18 cellular contexts compared by ENCODE assay signal in genomic region chr15:40976819-40977218, GRCh38. TPM values are rescaled to one million over a fixed set of nuclear protein-coding genes. Genes with fewer than 3 reads are reported as not detected.
DNase-seq lines count a peak whose midpoint lies in the region; ATAC-seq and TF ChIP-seq lines count a peak whose summit lies in the region.
"Had no signal": no experiment of that assay in that cellular context is flagged by ENCODE, and none has a peak within 500 bp of the region (broad histone marks: within the 10 kb centered on the region; RNA-seq: fewer than 3 reads in every experiment).

No MANE protein-coding gene starts in this region.

- no peaks in the 10 kb centered on the region for H3K4me1 Mint-ChIP-seq in T-helper 1 cell treated with Interleukin-12 subunit alpha and Interleukin-12 subunit beta and Interleukin-4 antibody, amounts not matched to agents 30 μg/mL and 1 μg/mL, for 36 hours (ENCODE audit: low read depth)
- H3K4me1 Mint-ChIP-seq in endodermal cell = peaks cover 19% of the 10 kb centered on the region

- TF ChIP-seq CTCF in IMR-90 (conservative IDR thresholded peaks at IDR 0.05; ENCODE audit: low read depth, low read length) (no peak), endodermal cell (conservative IDR thresholded peaks at IDR 0.05) (no peak), brain microvascular endothelial cell (IDR thresholded peaks at IDR 0.05; ENCODE audit: low read depth, low read length, missing control alignments) (no peak)

- H3K79me1 ChIP-seq in IMR-90 (ENCODE audit: low read depth in 1 of 2, low read length in 2 of 2) = peaks cover 13 to 67% of the 10 kb centered on the region in 2 experiments

- in situ Hi-C loops in IMR-90 (cut with MboI; ENCODE audit: low sequenced_read_pairs) (no loop called here), brain microvascular endothelial cell (cut with HindIII; ENCODE audit: low pct_ligation_motif_present, low sequenced_read_pairs) (no loop called here)

- H4K8ac ChIP-seq in IMR-90 (ENCODE audit: low read depth in 2 of 2, low read length in 2 of 2) = peak overlapping the region; percentile 24 to 76; a peak in 2 of 4 replicates

- H3K9me3 ChIP-seq in IMR-90 (ENCODE audit: control insufficient read depth, insufficient read depth, low read length) = no peaks in the 10 kb centered on the region
- no peaks in the 10 kb centered on the region for H3K9me3 ChIP-seq in endodermal cell (ENCODE audit: control insufficient read depth, low read length)
- H3K9me3 ChIP-seq: BLaER1 treated with 17β-estradiol and CSF1 and Interleukin-3, amounts not matched to agents 10 nM and 100 nM; Peyer's patch had no signal

- H3K56ac ChIP-seq in IMR-90 (ENCODE audit: extremely low read depth, insufficient read depth, low read length) = no peak overlapping the region

- peak overlapping the region; percentile 13; the same call in 1 of the 2 replicates for H3K18ac ChIP-seq in IMR-90 (ENCODE audit: low read depth, low read length)

- TF ChIP-seq RAD21 in IMR-90 (IDR thresholded peaks at IDR 0.05; ENCODE audit: low read length) = no peak

- H3K23ac ChIP-seq in IMR-90 (ENCODE audit: low read depth, low read length) = peak overlapping the region; percentile 79; the same call in 1 of the 2 replicates

- CTCF ChIA-PET in IMR-90 (lab: Yijun Ruan, JAX) = interaction anchor here (0.9 kb wide), 1 partner anchor 13 kb away, joined by 4 read pairs; no protein-coding TSS in a partner anchor

- peak overlapping the region; percentile 2; the same call in 1 of the 2 replicates for H3K27ac ChIP-seq in IMR-90 (ENCODE audit: insufficient read depth, low read length)
- no peak overlapping the region for H3K27ac ChIP-seq in endodermal cell (ENCODE audit: low read depth, low read length)
- no peak overlapping the region for H3K27ac ChIP-seq in brain microvascular endothelial cell
- H3K27ac ChIP-seq: 22Rv1, Peyer's patch had no signal

- DNase-seq in T-helper 1 cell (no peak), IMR-90 (no peak), endodermal cell (no peak), superior temporal gyrus (ENCODE audit: extremely low spot score) (peak; percentile 31), brain microvascular endothelial cell (no peak)
- DNase-seq: EL, GOT3, Kasumi-1, NCI-H1436, NCI-H2029 treated with DMSO at 0.1 percent for 48 hours, NCI-H510A treated with DMSO at 0.1 percent for 48 hours, Peyer's patch, Right ventricle myocardium superior had no signal

- peak overlapping the region; percentile 29 for H3K4ac ChIP-seq in IMR-90 (ENCODE audit: low read depth, low read length)

- no peak overlapping the region for H3K4me3 ChIP-seq in IMR-90 (ENCODE audit: insufficient read depth, low read depth, low read length)
- no peak overlapping the region for H3K4me3 ChIP-seq in endodermal cell (ENCODE audit: low read length)
- H3K4me3 ChIP-seq in brain microvascular endothelial cell (ENCODE audit: low read depth, low read length) = no peak overlapping the region
- H3K4me3 ChIP-seq: BLaER1 treated with 17β-estradiol and CSF1 and Interleukin-3, amounts not matched to agents 10 nM and 100 nM; Peyer's patch had no signal

- POLR2A ChIA-PET in IMR-90 (lab: Charles Lee; ENCODE audit: unreplicated experiment) = interaction anchor here (0.8 kb wide), 1 partner anchor 35 kb away, joined by 3 read pairs; no protein-coding TSS in a partner anchor

- dilution Hi-C loops in IMR-90 (cut with HindIII; ENCODE audit: low sequenced_read_pairs, unreplicated experiment) = no loop called here

- H3K9me3 Mint-ChIP-seq in T-helper 1 cell treated with Interleukin-12 subunit alpha and Interleukin-12 subunit beta and Interleukin-4 antibody, amounts not matched to agents 30 μg/mL and 1 μg/mL, for 36 hours = no peaks in the 10 kb centered on the region
- no peaks in the 10 kb centered on the region for H3K9me3 Mint-ChIP-seq in endodermal cell

- H2AFZ ChIP-seq in IMR-90 (replicated peaks; ENCODE audit: low read length, poor library complexity) = peak overlapping the region; percentile 58

- H3K27me3 ChIP-seq in IMR-90 (ENCODE audit: control insufficient read depth, insufficient read depth, low read length) (no peaks in the 10 kb centered on the region), endodermal cell (ENCODE audit: control insufficient read depth, insufficient read depth, low read length, poor library complexity, severe bottlenecking) (no peaks in the 10 kb centered on the region), brain microvascular endothelial cell (replicated peaks) (no peaks in the 10 kb centered on the region)
- H3K27me3 ChIP-seq: BLaER1 treated with 17β-estradiol and CSF1 and Interleukin-3, amounts not matched to agents 10 nM and 100 nM; Peyer's patch had no signal

- H4K5ac ChIP-seq in IMR-90 (ENCODE audit: low read depth, low read length) = peak overlapping the region; percentile 10; the same call in 1 of the 2 replicates

- peaks cover 40% of the 10 kb centered on the region for H3K9me1 ChIP-seq in IMR-90 (ENCODE audit: insufficient read depth, low read length)

- H3K36me3 ChIP-seq in IMR-90 (ENCODE audit: control insufficient read depth, insufficient read depth, low read length) = peaks cover 52% of the 10 kb centered on the region
- H3K36me3 ChIP-seq in endodermal cell (ENCODE audit: control insufficient read depth, insufficient read depth, low read length) = peaks cover 57% of the 10 kb centered on the region
- H3K36me3 ChIP-seq in brain microvascular endothelial cell (replicated peaks) = peaks cover 53% of the 10 kb centered on the region

- ATAC-seq in IMR-90 (ENCODE audit: low read depth) = no peak
- ATAC-seq in HG03378 (IDR thresholded peaks at IDR 0.05; ENCODE audit: unreplicated experiment) = no peak
- ATAC-seq in HG03097 (IDR thresholded peaks at IDR 0.05; ENCODE audit: low FRiP score, unreplicated experiment) = no peak

- H3K9ac ChIP-seq in IMR-90 (ENCODE audit: low read depth, low read length) = 0 out of 2 replicates have a peak overlapping the region, but pooled peaks have one; percentile 12
- peak overlapping the region; percentile 8 for H3K9ac ChIP-seq in endodermal cell (ENCODE audit: extremely low read depth, low read length, poor library complexity, severe bottlenecking)

- no TSS peak for BruUV-seq in IMR-90 (replicated peaks; lab: Mats Ljungman, UMichigan)

- H3K4me1 ChIP-seq in IMR-90 (ENCODE audit: control insufficient read depth, insufficient read depth, low read length) = peaks cover 20% of the 10 kb centered on the region
- H3K4me1 ChIP-seq in endodermal cell (ENCODE audit: control insufficient read depth, insufficient read depth, low read length) = no peaks in the 10 kb centered on the region
- H3K4me1 ChIP-seq: Peyer's patch had no signal

- peak overlapping the region; percentile 43; the same call in 1 of the 2 replicates for H3K14ac ChIP-seq in IMR-90 (replicated peaks; ENCODE audit: low read depth, low read length)

- H2BK5ac ChIP-seq in IMR-90 (ENCODE audit: low read depth, low read length, poor library complexity, severe bottlenecking) = peak overlapping the region; percentile 30

- peak overlapping the region; percentile 85 for H2AK5ac ChIP-seq in IMR-90 (ENCODE audit: low read depth, low read length)

- H2BK120ac ChIP-seq in IMR-90 (ENCODE audit: low read depth, low read length) = peak overlapping the region; percentile 92

- peak overlapping the region; percentile 20 for H2AK9ac ChIP-seq in IMR-90 (replicated peaks; ENCODE audit: low read depth, low read length, poor library complexity)

- H2BK15ac ChIP-seq in IMR-90 (ENCODE audit: low read depth, low read length) = peak overlapping the region; percentile 41; the same call in 2 of the 3 replicates

- H3K4me2 ChIP-seq in IMR-90 (ENCODE audit: low read depth, low read length) = no peak overlapping the region

- H3K27me3 Mint-ChIP-seq in T-helper 1 cell treated with Interleukin-12 subunit alpha and Interleukin-12 subunit beta and Interleukin-4 antibody, amounts not matched to agents 30 μg/mL and 1 μg/mL, for 36 hours (ENCODE audit: low read depth) = no peaks in the 10 kb centered on the region
- H3K27me3 Mint-ChIP-seq in endodermal cell (ENCODE audit: insufficient read depth) = no peaks in the 10 kb centered on the region

- no peaks in the 10 kb centered on the region for H4K20me1 ChIP-seq in IMR-90 (ENCODE audit: insufficient read depth, low read length)

- H4K91ac ChIP-seq in IMR-90 (ENCODE audit: insufficient read depth, low read depth, low read length) = peak overlapping the region; percentile 68; the same call in 1 of the 2 replicates

- H3K36me3 Mint-ChIP-seq in T-helper 1 cell treated with Interleukin-12 subunit alpha and Interleukin-12 subunit beta and Interleukin-4 antibody, amounts not matched to agents 30 μg/mL and 1 μg/mL, for 36 hours (ENCODE audit: low read depth) = peaks cover 20% of the 10 kb centered on the region
- peaks cover 54% of the 10 kb centered on the region for H3K36me3 Mint-ChIP-seq in endodermal cell (ENCODE audit: low read depth)

- peak overlapping the region; percentile 60 for H2BK20ac ChIP-seq in IMR-90 (ENCODE audit: low read depth, low read length)

- intact Hi-C loops in IMR-90 (cut with micrococcal nuclease) = no loop called here

- H3K4me3 Mint-ChIP-seq in T-helper 1 cell treated with Interleukin-12 subunit alpha and Interleukin-12 subunit beta and Interleukin-4 antibody, amounts not matched to agents 30 μg/mL and 1 μg/mL, for 36 hours = no peak overlapping the region
- no peak overlapping the region for H3K4me3 Mint-ChIP-seq in endodermal cell

- 91% methylated on average over 5 of the region's 7 CpGs; no CpG with 5 or more reads in 1 of the 2 experiments for WGBS in IMR-90 (ENCODE audit: extremely low coverage in 2 of 2, insufficient read length in 1 of 2), 2 experiments
- WGBS in endodermal cell (ENCODE audit: insufficient coverage in 1 of 2, insufficient read length in 1 of 2), 2 experiments = 95 to 97% methylated on average over 4 to 7 of the region's 7 CpGs

- H3K27ac Mint-ChIP-seq in T-helper 1 cell treated with Interleukin-12 subunit alpha and Interleukin-12 subunit beta and Interleukin-4 antibody, amounts not matched to agents 30 μg/mL and 1 μg/mL, for 36 hours = peak overlapping the region; percentile 32
- peak overlapping the region; percentile 81 for H3K27ac Mint-ChIP-seq in endodermal cell

- TF ChIP-seq POLR2A in IMR-90 (IDR thresholded peaks at IDR 0.05; ENCODE audit: low read depth, low read length) = no peak

TF ChIP-seq in IMR-90, 13 proteins besides CTCF, POLR2A, EP300 and RAD21 (continues in another document):
- TF ChIP-seq CEBPB (IDR thresholded peaks at IDR 0.05; ENCODE audit: low read depth, low read length) = no peak

RNA-seq across cellular contexts. Expression of gene CHAC1, which starts 23.5 kb away (rescaled TPM):
- total RNA-seq in IMR-90 (2012; rRNA removed) (41.9 and 51.3 TPM in 2 replicates), endodermal cell (1 to 10 TPM; 6.8 to 9.0 TPM)
- polyA plus RNA-seq in IMR-90 (2012; rRNA removed) = 72.5 and 77.8 TPM in 2 replicates
- polyA plus RNA-seq in IMR-90 (2012; cell fraction: cytosol; rRNA removed) = 40.3 and 108 TPM in 2 replicates
- 31.6 and 74.8 TPM in 2 replicates for polyA plus RNA-seq in IMR-90 (2012; cell fraction: nucleus; rRNA removed; ENCODE audit: low replicate concordance)
- 28.5 TPM for polyA plus RNA-seq in endodermal cell (2013, experiment 1 of 2)
- polyA plus RNA-seq in endodermal cell (2013, experiment 2 of 2) = 11.2 TPM

RNA-seq across cellular contexts. Expression of gene DLL4, which starts 47.7 kb away (rescaled TPM):
- total RNA-seq in IMR-90 (2012; rRNA removed) (1.7 and 1.8 TPM in 2 replicates), endodermal cell (under 1 TPM; 0.20 to 0.64 TPM)
- polyA plus RNA-seq in IMR-90 (2012; rRNA removed) = 3.4 and 3.6 TPM in 2 replicates
- polyA plus RNA-seq in IMR-90 (2012; cell fraction: cytosol; rRNA removed) = 2.3 and 2.9 TPM in 2 replicates
- 2.4 and 5.1 TPM in 2 replicates for polyA plus RNA-seq in IMR-90 (2012; cell fraction: nucleus; rRNA removed; ENCODE audit: low replicate concordance)
- 0.64 TPM for polyA plus RNA-seq in endodermal cell (2013, experiment 1 of 2)
- 0.66 TPM for polyA plus RNA-seq in endodermal cell (2013, experiment 2 of 2)
